In genomic region chr19:34180273-34180672, GRCh38 we compare ENCODE assay signal across 1 cellular context.
TF ChIP-seq lines count a peak whose summit lies in the region.

No MANE protein-coding gene starts in this region.

TF ChIP-seq in K562, 482 proteins besides CTCF, POLR2A, EP300 and RAD21:
- TF ChIP-seq ZFP30 (CRISPR knock-in tag; IDR thresholded peaks at IDR 0.05; ENCODE audit: borderline replicate concordance) (no peak), ZNF76 (CRISPR knock-in tag; IDR thresholded peaks at IDR 0.05; ENCODE audit: borderline replicate concordance) (no peak), GTF2A2 (tag; IDR thresholded peaks at IDR 0.05) (no peak), UBTF (IDR thresholded peaks at IDR 0.05; ENCODE audit: borderline replicate concordance in 1 of 2, low read depth in 2 of 2, low read length in 2 of 2) (no peak)
